1 cellular context compared by ENCODE assay signal in genomic region chr3:78846688-78847087, GRCh38.
A peak's percentile ranks its signal among the peaks of the same experiment; 100 is the strongest.
TF ChIP-seq lines count a peak whose summit lies in the region.

No MANE protein-coding gene starts in this region.

TF ChIP-seq in SK-N-SH, 30 proteins besides CTCF, POLR2A, EP300 and RAD21 (continued from another document):
- TF ChIP-seq, protein P1, sequence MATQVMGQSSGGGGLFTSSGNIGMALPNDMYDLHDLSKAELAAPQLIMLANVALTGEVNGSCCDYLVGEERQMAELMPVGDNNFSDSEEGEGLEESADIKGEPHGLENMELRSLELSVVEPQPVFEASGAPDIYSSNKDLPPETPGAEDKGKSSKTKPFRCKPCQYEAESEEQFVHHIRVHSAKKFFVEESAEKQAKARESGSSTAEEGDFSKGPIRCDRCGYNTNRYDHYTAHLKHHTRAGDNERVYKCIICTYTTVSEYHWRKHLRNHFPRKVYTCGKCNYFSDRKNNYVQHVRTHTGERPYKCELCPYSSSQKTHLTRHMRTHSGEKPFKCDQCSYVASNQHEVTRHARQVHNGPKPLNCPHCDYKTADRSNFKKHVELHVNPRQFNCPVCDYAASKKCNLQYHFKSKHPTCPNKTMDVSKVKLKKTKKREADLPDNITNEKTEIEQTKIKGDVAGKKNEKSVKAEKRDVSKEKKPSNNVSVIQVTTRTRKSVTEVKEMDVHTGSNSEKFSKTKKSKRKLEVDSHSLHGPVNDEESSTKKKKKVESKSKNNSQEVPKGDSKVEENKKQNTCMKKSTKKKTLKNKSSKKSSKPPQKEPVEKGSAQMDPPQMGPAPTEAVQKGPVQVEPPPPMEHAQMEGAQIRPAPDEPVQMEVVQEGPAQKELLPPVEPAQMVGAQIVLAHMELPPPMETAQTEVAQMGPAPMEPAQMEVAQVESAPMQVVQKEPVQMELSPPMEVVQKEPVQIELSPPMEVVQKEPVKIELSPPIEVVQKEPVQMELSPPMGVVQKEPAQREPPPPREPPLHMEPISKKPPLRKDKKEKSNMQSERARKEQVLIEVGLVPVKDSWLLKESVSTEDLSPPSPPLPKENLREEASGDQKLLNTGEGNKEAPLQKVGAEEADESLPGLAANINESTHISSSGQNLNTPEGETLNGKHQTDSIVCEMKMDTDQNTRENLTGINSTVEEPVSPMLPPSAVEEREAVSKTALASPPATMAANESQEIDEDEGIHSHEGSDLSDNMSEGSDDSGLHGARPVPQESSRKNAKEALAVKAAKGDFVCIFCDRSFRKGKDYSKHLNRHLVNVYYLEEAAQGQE (IDR thresholded peaks at IDR 0.05; ENCODE audit: low read depth, low read length) = no peak
- TF ChIP-seq YY1 (IDR thresholded peaks at IDR 0.05; ENCODE audit: low read depth) (no peak), GABPA (IDR thresholded peaks at IDR 0.05; ENCODE audit: low read depth) (no peak), JUND (IDR thresholded peaks at IDR 0.05) (peak; percentile 66), FOXJ3 (CRISPR knock-in tag; IDR thresholded peaks at IDR 0.05) (no peak), TAF1 (IDR thresholded peaks at IDR 0.05; ENCODE audit: borderline replicate concordance, low read depth, low read length) (no peak), FOXM1 (IDR thresholded peaks at IDR 0.05; ENCODE audit: low read depth) (peak; percentile 62), SIN3A (IDR thresholded peaks at IDR 0.05; ENCODE audit: borderline replicate concordance, low read depth, low read length) (no peak), GATA2 (CRISPR knock-in tag; IDR thresholded peaks at IDR 0.05) (no peak), ELF1 (IDR thresholded peaks at IDR 0.05) (no peak), USF2 (IDR thresholded peaks at IDR 0.05; ENCODE audit: borderline replicate concordance, low read depth, low read length) (no peak), NRF1 (IDR thresholded peaks at IDR 0.05; ENCODE audit: low read depth, low read length) (no peak), IRF3 (IDR thresholded peaks at IDR 0.05; ENCODE audit: low read depth, low read length) (no peak), FOSL2 (IDR thresholded peaks at IDR 0.05; ENCODE audit: borderline replicate concordance, low read depth) (peak; percentile 32; the same call in 1 of the 2 replicates), SMC3 (IDR thresholded peaks at IDR 0.05; ENCODE audit: low read depth, low read length) (no peak), RXRA (IDR thresholded peaks at IDR 0.05; ENCODE audit: borderline replicate concordance, low read depth) (peak; percentile 75; the same call in 1 of the 2 replicates), ZBTB33 (IDR thresholded peaks at IDR 0.05; ENCODE audit: borderline replicate concordance, low read depth) (no peak), POLR2AphosphoS5 (IDR thresholded peaks at IDR 0.05; ENCODE audit: low read depth, low read length) (peak; percentile 55; the same call in 1 of the 2 replicates), MXI1 (IDR thresholded peaks at IDR 0.05; ENCODE audit: low read depth, low read length) (no peak)
- TF ChIP-seq, protein P2, sequence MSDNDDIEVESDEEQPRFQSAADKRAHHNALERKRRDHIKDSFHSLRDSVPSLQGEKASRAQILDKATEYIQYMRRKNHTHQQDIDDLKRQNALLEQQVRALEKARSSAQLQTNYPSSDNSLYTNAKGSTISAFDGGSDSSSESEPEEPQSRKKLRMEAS (IDR thresholded peaks at IDR 0.05; ENCODE audit: low read depth) = 0 out of 2 replicates have a peak, but pooled peaks have one; percentile 13
- TF ChIP-seq, protein P3, sequence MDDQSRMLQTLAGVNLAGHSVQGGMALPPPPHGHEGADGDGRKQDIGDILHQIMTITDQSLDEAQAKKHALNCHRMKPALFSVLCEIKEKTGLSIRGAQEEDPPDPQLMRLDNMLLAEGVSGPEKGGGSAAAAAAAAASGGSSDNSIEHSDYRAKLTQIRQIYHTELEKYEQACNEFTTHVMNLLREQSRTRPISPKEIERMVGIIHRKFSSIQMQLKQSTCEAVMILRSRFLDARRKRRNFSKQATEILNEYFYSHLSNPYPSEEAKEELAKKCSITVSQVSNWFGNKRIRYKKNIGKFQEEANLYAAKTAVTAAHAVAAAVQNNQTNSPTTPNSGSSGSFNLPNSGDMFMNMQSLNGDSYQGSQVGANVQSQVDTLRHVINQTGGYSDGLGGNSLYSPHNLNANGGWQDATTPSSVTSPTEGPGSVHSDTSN (IDR thresholded peaks at IDR 0.05) = peak; percentile 87
